Comparison of ENCODE assay signal across 1 cellular context in genomic region chr6:89073014-89073620, GRCh38.
TF ChIP-seq lines count a peak whose summit lies in the region.

No MANE protein-coding gene starts in this region.

TF ChIP-seq in K562, 482 proteins besides CTCF, POLR2A, EP300 and RAD21 (continued from another document and continues in another):
- TF ChIP-seq ZHX1 (conservative IDR thresholded peaks at IDR 0.05; ENCODE audit: low read length) (no peak), TOE1 (IDR thresholded peaks at IDR 0.05; ENCODE audit: borderline replicate concordance) (no peak), TOE1 (CRISPR knock-in tag; IDR thresholded peaks at IDR 0.05; ENCODE audit: borderline replicate concordance, low read depth) (no peak), MIER1 (IDR thresholded peaks at IDR 0.05; ENCODE audit: low read depth) (no peak), NR1H2 (CRISPR knock-in tag; IDR thresholded peaks at IDR 0.05) (no peak), HNRNPK (IDR thresholded peaks at IDR 0.05; ENCODE audit: low read depth, low read length, poor library complexity, severe bottlenecking) (no peak), CEBPG (CRISPR knock-in tag; IDR thresholded peaks at IDR 0.05) (peak; percentile 82), CEBPG (tag; conservative IDR thresholded peaks at IDR 0.05 in 1 of 2, IDR thresholded peaks at IDR 0.05 in 1 of 2) (peak; percentile 87 to 91), PML (IDR thresholded peaks at IDR 0.05; ENCODE audit: low read length) (peak; percentile 60; the same call in 1 of the 2 replicates), SRSF1 (IDR thresholded peaks at IDR 0.05; ENCODE audit: low read depth, low read length) (no peak), ZNF274 (IDR thresholded peaks at IDR 0.05; ENCODE audit: borderline replicate concordance, low read depth, low read length) (no peak), ZNF280B (CRISPR knock-in tag; IDR thresholded peaks at IDR 0.05) (no peak), ZNF431 (CRISPR knock-in tag; IDR thresholded peaks at IDR 0.05) (no peak), ZBTB8A (IDR thresholded peaks at IDR 0.05; ENCODE audit: partially characterized antibody) (no peak), MEF2A (IDR thresholded peaks at IDR 0.05; ENCODE audit: control insufficient read depth, low read depth, low read length) (no peak), CBFA2T3 (IDR thresholded peaks at IDR 0.05) (peak; percentile 91), PCBP2 (IDR thresholded peaks at IDR 0.05; ENCODE audit: low read depth, low read length, poor library complexity, severe bottlenecking) (no peak), PKNOX1 (IDR thresholded peaks at IDR 0.05) (no peak), ETV5 (CRISPR knock-in tag; IDR thresholded peaks at IDR 0.05; ENCODE audit: low read depth) (no peak), NCOA4 (IDR thresholded peaks at IDR 0.05; ENCODE audit: partially characterized antibody) (no peak), STAT5A (IDR thresholded peaks at IDR 0.05; ENCODE audit: borderline replicate concordance, low read length) (peak; percentile 63; the same call in 1 of the 2 replicates), CBX1 (IDR thresholded peaks at IDR 0.05; ENCODE audit: low read depth) (no peak; the same call in 1 of the 2 replicates), OTX1 (CRISPR knock-in tag; IDR thresholded peaks at IDR 0.05) (no peak), ILF3 (IDR thresholded peaks at IDR 0.05; ENCODE audit: borderline replicate concordance) (no peak), RAD51 (IDR thresholded peaks at IDR 0.05; ENCODE audit: borderline replicate concordance, low read depth) (no peak), PCBP1 (IDR thresholded peaks at IDR 0.05; ENCODE audit: low read depth, low read length, poor library complexity, severe bottlenecking) (no peak), THRB (CRISPR knock-in tag; conservative IDR thresholded peaks at IDR 0.05) (no peak), FOSL1 (tag; conservative IDR thresholded peaks at IDR 0.05) (no peak), STAG1 (CRISPR knock-in tag; IDR thresholded peaks at IDR 0.05; ENCODE audit: borderline replicate concordance) (no peak), RERE (CRISPR knock-in tag; IDR thresholded peaks at IDR 0.05; ENCODE audit: borderline replicate concordance) (no peak), TRIM28 (IDR thresholded peaks at IDR 0.05) (peak; percentile 59; the same call in 1 of the 2 replicates), TBP (optimal IDR thresholded peaks at IDR 0.05; ENCODE audit: low read depth, low read length) (no peak), RBFOX2 (IDR thresholded peaks at IDR 0.05; ENCODE audit: low read depth, low read length) (no peak), PYGO2 (tag; IDR thresholded peaks at IDR 0.05) (no peak), FUS (optimal IDR thresholded peaks at IDR 0.05; ENCODE audit: low read depth, low read length) (no peak), RNF219 (CRISPR knock-in tag; IDR thresholded peaks at IDR 0.05) (no peak), FIP1L1 (IDR thresholded peaks at IDR 0.05; ENCODE audit: low read depth, low read length, poor library complexity, severe bottlenecking) (no peak), MAFK (IDR thresholded peaks at IDR 0.05; ENCODE audit: low read length) (no peak), NR2C1 (IDR thresholded peaks at IDR 0.05) (no peak), NR2C1 (tag; IDR thresholded peaks at IDR 0.05) (no peak), IRF1 (CRISPR knock-in tag; IDR thresholded peaks at IDR 0.05; ENCODE audit: borderline replicate concordance) (no peak), HLTF (IDR thresholded peaks at IDR 0.05) (no peak), ELF2 (CRISPR knock-in tag; IDR thresholded peaks at IDR 0.05) (no peak), TFE3 (CRISPR knock-in tag; IDR thresholded peaks at IDR 0.05) (no peak)
